In genomic region chr2:100900156-100900795, GRCh38 we compare ENCODE assay signal across 19 cellular contexts.
A peak's percentile ranks its signal among the peaks of the same experiment; 100 is the strongest.
DNase-seq lines count a peak whose midpoint lies in the region; ATAC-seq, FAIRE-seq and TF ChIP-seq lines count a peak whose summit lies in the region.
"Had no signal": no experiment of that assay in that cellular context is flagged by ENCODE, and none has a peak within 500 bp of the region (broad histone marks: within the 10 kb centered on the region; RNA-seq: fewer than 3 reads in every experiment).

No MANE protein-coding gene starts in this region.

- no peak for TF ChIP-seq RAD21 in K562 (CRISPR knock-in tag; conservative IDR thresholded peaks at IDR 0.05 in 1 of 2, IDR thresholded peaks at IDR 0.05 in 1 of 2)

- no peaks in the 10 kb centered on the region for H3K79me2 ChIP-seq in K562 (ENCODE audit: control insufficient read depth, insufficient read depth, low read length)

- no peaks in the 10 kb centered on the region for H3K9me3 ChIP-seq in K562 (replicated peaks; ENCODE audit: control insufficient read depth, insufficient read depth, low read depth, low read length)

- WGBS in K562 (ENCODE audit: insufficient coverage, low coverage, missing lambda C conversion rate), result 18% methylated on average over 5 of the region's 5 CpGs

- H3K4me2 ChIP-seq in K562 (ENCODE audit: insufficient read depth, low read length), result no peak overlapping the region
- H3K4me2 ChIP-seq: BLaER1 treated with 17β-estradiol and CSF1 and Interleukin-3, amounts not matched to agents 10 nM and 100 nM had no signal

- no peak overlapping the region for H3K4me3 ChIP-seq in K562
- H3K4me3 ChIP-seq in fibroblast of mammary gland (ENCODE audit: control insufficient read depth, low read depth, low read length), result no peak overlapping the region
- H3K4me3 ChIP-seq: BLaER1 treated with 17β-estradiol and CSF1 and Interleukin-3, amounts not matched to agents 10 nM and 100 nM had no signal

- no TSS peak for BruUV-seq in K562 (replicated peaks; lab: Mats Ljungman, UMichigan)

- no peaks in the 10 kb centered on the region for H3K9me1 ChIP-seq in K562 (ENCODE audit: control insufficient read depth, insufficient read depth, low read length)

- DNase-seq in ELR (ENCODE audit: low read depth) (peak; percentile 71), NCI-H226 (peak; percentile 49), K562 (ENCODE audit: extremely low read depth in 1 of 4, low spot score in 3 of 4) (no peak), fibroblast of mammary gland (ENCODE audit: low read depth) (peak; percentile 76)
- DNase-seq: CD8-positive, alpha-beta memory T cell; DMS53; EL; GOT3; NCI-H1092 treated with DMSO at 0.1 percent for 48 hours; NCI-H146; NCI-H2081; NCI-H524; Right ventricle myocardium superior; SW 1271 had no signal

- H3K9ac ChIP-seq in K562 (ENCODE audit: insufficient read depth in 1 of 2, low read depth in 2 of 2, low read length in 2 of 2), result no peak overlapping the region
- H3K9ac ChIP-seq: BLaER1 treated with 17β-estradiol and CSF1 and Interleukin-3, amounts not matched to agents 10 nM and 100 nM had no signal

- ATAC-seq in K562 (no peak), GM19351 (IDR thresholded peaks at IDR 0.05; ENCODE audit: unreplicated experiment) (no peak), HG02970 (IDR thresholded peaks at IDR 0.05; ENCODE audit: low FRiP score, unreplicated experiment) (no peak), HG03196 (IDR thresholded peaks at IDR 0.05; ENCODE audit: unreplicated experiment) (no peak)

- TF ChIP-seq POLR2A in K562 (conservative IDR thresholded peaks at IDR 0.05), result no peak

- POLR2A ChIA-PET in K562 (lab: Yijun Ruan, JAX), result interaction anchor here (1.7 kb wide), 1 partner anchor 13 kb away, joined by 5 read pairs; no protein-coding TSS in a partner anchor

- H3K36me3 ChIP-seq in K562 (ENCODE audit: control insufficient read depth, insufficient read depth, low read length), result no peaks in the 10 kb centered on the region
- H3K36me3 ChIP-seq: BLaER1 treated with 17β-estradiol and CSF1 and Interleukin-3, amounts not matched to agents 10 nM and 100 nM had no signal

- peaks cover 10 to 37% of the 10 kb centered on the region in 2 experiments; a peak in 4 of 5 replicates for H3K27me3 ChIP-seq in K562 (ENCODE audit: control insufficient read depth in 2 of 2, insufficient read depth in 2 of 2, low read length in 2 of 2)
- H3K27me3 ChIP-seq: BLaER1 treated with 17β-estradiol and CSF1 and Interleukin-3, amounts not matched to agents 10 nM and 100 nM had no signal

- no peaks in the 10 kb centered on the region for H4K20me1 ChIP-seq in K562 (replicated peaks; ENCODE audit: control insufficient read depth, insufficient read depth, low read length)
- H4K20me1 ChIP-seq: BLaER1 treated with 17β-estradiol and CSF1 and Interleukin-3, amounts not matched to agents 10 nM and 100 nM had no signal

- no peak for FAIRE-seq in K562 (lab: Jason Lieb, UNC)
- FAIRE-seq: GM12891 had no signal

- CTCF ChIA-PET in K562 (lab: Yijun Ruan, JAX; ENCODE audit: low intra/inter-chr PET ratio), result no interaction called here

- H3K27ac ChIP-seq in K562 (ENCODE audit: extremely low read depth, low read depth, low read length), result no peak overlapping the region
- H3K27ac ChIP-seq: BLaER1 treated with 17β-estradiol and CSF1 and Interleukin-3, amounts not matched to agents 10 nM and 100 nM had no signal

- in situ Hi-C loops in K562 (cut with MboI), result no loop called here

- TF ChIP-seq EP300 in K562 (IDR thresholded peaks at IDR 0.05; ENCODE audit: low read length), result no peak

- peaks cover 0 to 10% of the 10 kb centered on the region in 2 experiments; a peak in 3 of 5 replicates for H3K4me1 ChIP-seq in K562 (replicated peaks in 1 of 2; ENCODE audit: control insufficient read depth in 2 of 2, insufficient read depth in 2 of 2, low read length in 2 of 2)

- TF ChIP-seq CTCF in K562 (IDR thresholded peaks at IDR 0.05 in 2 of 3, conservative IDR thresholded peaks at IDR 0.05 in 1 of 3; ENCODE audit: insufficient read depth in 2 of 3, low read depth in 1 of 3, low read length in 3 of 3), result no peak
- no peak for TF ChIP-seq CTCF in fibroblast of mammary gland (conservative IDR thresholded peaks at IDR 0.05; ENCODE audit: control insufficient read depth, insufficient read depth, low read depth, low read length)

- no peak overlapping the region for H2AFZ ChIP-seq in K562 (ENCODE audit: low read depth, low read length)

- intact Hi-C loops in K562 (cut with micrococcal nuclease), result no loop called here

TF ChIP-seq in K562, 482 proteins besides CTCF, POLR2A, EP300 and RAD21:
- TF ChIP-seq PHTF2 (CRISPR knock-in tag; IDR thresholded peaks at IDR 0.05), result no peak
- peak; percentile 31 for TF ChIP-seq EGR1 (conservative IDR thresholded peaks at IDR 0.05)

Comparison
In these comparisons a context has a peak if more than half of its experiments do, and no peak if none do; other contexts are left out.
1. DNase-seq: peak in ELR (single experiment), NCI-H226 (single experiment) and fibroblast of mammary gland (single experiment); none in K562 (0 of 4).